1 cellular context compared by ENCODE assay signal in genomic region chr7:73741600-73741999, GRCh38.
TF ChIP-seq lines count a peak whose summit lies in the region.

No MANE protein-coding gene starts in this region.

TF ChIP-seq in HepG2, 621 proteins besides CTCF, POLR2A, EP300 and RAD21:
- TF ChIP-seq ZNF382 (CRISPR knock-in tag; IDR thresholded peaks at IDR 0.05; ENCODE audit: borderline replicate concordance), result no peak
- no peak for TF ChIP-seq TGIF2 (CRISPR knock-in tag; IDR thresholded peaks at IDR 0.05)
- no peak for TF ChIP-seq DMAP1 (CRISPR knock-in tag; IDR thresholded peaks at IDR 0.05)
- no peak for TF ChIP-seq KDM5B (CRISPR knock-in tag; IDR thresholded peaks at IDR 0.05; ENCODE audit: borderline replicate concordance)
- TF ChIP-seq LCORL (IDR thresholded peaks at IDR 0.05), result no peak
- no peak for TF ChIP-seq LCORL (CRISPR knock-in tag; IDR thresholded peaks at IDR 0.05)
- TF ChIP-seq REL (CRISPR knock-in tag; conservative IDR thresholded peaks at IDR 0.05), result no peak
- TF ChIP-seq ZBTB3 (CRISPR knock-in tag; IDR thresholded peaks at IDR 0.05; ENCODE audit: borderline replicate concordance, low read depth), result no peak
- no peak for TF ChIP-seq SIN3B (IDR thresholded peaks at IDR 0.05; ENCODE audit: low read length)
- TF ChIP-seq ZEB1 (IDR thresholded peaks at IDR 0.05; ENCODE audit: insufficient replicate concordance, low read depth), result no peak
- no peak for TF ChIP-seq CEBPG (CRISPR knock-in tag; IDR thresholded peaks at IDR 0.05)
- TF ChIP-seq PBX2 (CRISPR knock-in tag; IDR thresholded peaks at IDR 0.05), result no peak
- no peak for TF ChIP-seq CENPBD1 (CRISPR knock-in tag; IDR thresholded peaks at IDR 0.05; ENCODE audit: borderline replicate concordance, low read depth)
- no peak for TF ChIP-seq ATAD3A (CRISPR knock-in tag; IDR thresholded peaks at IDR 0.05)
- no peak for TF ChIP-seq ZNF883 (CRISPR knock-in tag; IDR thresholded peaks at IDR 0.05; ENCODE audit: not compliant biosample characterization)
- TF ChIP-seq ADNP (CRISPR knock-in tag; IDR thresholded peaks at IDR 0.05), result no peak
- no peak for TF ChIP-seq PRPF4 (IDR thresholded peaks at IDR 0.05; ENCODE audit: low read depth, low read length, poor library complexity, severe bottlenecking)
- TF ChIP-seq DMTF1 (CRISPR knock-in tag; IDR thresholded peaks at IDR 0.05), result no peak
- TF ChIP-seq ZNF724P (CRISPR knock-in tag; IDR thresholded peaks at IDR 0.05; ENCODE audit: borderline replicate concordance), result no peak
- TF ChIP-seq MIER2 (CRISPR knock-in tag; IDR thresholded peaks at IDR 0.05), result no peak
- TF ChIP-seq, protein P1, sequence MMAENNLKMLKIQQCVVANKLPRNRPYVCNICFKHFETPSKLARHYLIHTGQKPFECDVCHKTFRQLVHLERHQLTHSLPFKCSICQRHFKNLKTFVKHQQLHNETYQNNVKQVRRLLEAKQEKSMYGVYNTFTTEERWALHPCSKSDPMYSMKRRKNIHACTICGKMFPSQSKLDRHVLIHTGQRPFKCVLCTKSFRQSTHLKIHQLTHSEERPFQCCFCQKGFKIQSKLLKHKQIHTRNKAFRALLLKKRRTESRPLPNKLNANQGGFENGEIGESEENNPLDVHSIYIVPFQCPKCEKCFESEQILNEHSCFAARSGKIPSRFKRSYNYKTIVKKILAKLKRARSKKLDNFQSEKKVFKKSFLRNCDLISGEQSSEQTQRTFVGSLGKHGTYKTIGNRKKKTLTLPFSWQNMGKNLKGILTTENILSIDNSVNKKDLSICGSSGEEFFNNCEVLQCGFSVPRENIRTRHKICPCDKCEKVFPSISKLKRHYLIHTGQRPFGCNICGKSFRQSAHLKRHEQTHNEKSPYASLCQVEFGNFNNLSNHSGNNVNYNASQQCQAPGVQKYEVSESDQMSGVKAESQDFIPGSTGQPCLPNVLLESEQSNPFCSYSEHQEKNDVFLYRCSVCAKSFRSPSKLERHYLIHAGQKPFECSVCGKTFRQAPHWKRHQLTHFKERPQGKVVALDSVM (CRISPR knock-in tag; IDR thresholded peaks at IDR 0.05), result no peak
TF ChIP-seq in HepG2: peak in this region for 0.
